Comparison of ENCODE assay signal across 8 cellular contexts in the genomic region with DNA sequence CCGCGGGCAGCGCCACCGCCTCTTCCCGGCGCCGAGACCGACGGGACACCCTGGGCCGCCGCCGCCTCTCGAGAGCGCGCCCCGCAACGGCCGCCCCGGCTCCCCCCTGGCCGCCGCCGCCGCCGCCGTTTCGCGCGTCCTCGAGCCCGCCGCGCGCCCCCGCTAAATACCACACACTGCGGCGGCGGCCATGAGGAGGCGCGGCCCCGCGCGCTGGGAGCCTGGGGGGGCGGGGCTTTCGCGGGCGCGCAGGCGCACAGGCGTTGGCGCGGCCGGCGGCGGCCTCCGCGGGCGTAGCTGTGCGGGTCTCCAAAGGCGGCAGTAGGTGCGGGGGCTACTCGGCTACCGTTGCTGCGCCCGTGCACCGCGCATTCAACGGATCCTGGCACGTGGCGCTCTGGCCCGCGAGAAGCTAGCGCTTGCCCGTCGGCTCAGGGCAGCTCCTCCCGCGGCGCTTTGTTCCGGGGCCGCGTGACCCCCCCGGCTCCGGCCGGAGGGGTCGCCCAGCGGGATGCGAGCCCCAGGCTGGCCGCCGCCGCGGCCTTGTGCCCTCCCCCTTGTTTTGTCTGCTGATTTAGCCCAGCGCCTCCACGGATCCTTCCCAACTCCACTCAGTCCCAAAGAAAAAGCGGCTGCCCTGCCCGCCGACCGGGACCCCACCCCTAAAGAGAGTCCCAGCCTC. TPM values are rescaled to one million over a fixed set of nuclear protein-coding genes. Genes with fewer than 3 reads are reported as not detected.
DNase-seq lines count a peak whose midpoint lies in the region; ATAC-seq, FAIRE-seq and TF ChIP-seq lines count a peak whose summit lies in the region.

TSS of gene SIAH1 (minus strand) at position 142 of the 682 bp plus-strand sequence. CDS start 22,985 bp downstream, outside the sequence.

- peaks cover 12% of the 10 kb centered on the region in 2 donors for H3K36me3 Mint-ChIP-seq in activated naive CD4-positive, alpha-beta T cell treated with anti-CD3 and anti-CD28 coated beads, Interleukin-2, amount 50 U/mL, for 72 hours

- peak within 1 kb of the TSS; percentile 82 to 98 (median 96) for H3K27ac ChIP-seq in pancreas
- peak within 1 kb of the TSS; percentile 97 to 99 (median 98) for H3K27ac ChIP-seq in thyroid gland

- peak; percentile 1 to 95 for TF ChIP-seq POLR2A in thyroid gland (IDR thresholded peaks at IDR 0.05)

- H3K9me3 ChIP-seq in pancreas (no peaks in the 10 kb centered on the region), thyroid gland (no peaks in the 10 kb centered on the region)

- peak; percentile 69 for ATAC-seq in GM21825 (IDR thresholded peaks at IDR 0.05; ENCODE audit: unreplicated experiment)
- peak; percentile 77 to 84 for ATAC-seq in activated naive CD4-positive, alpha-beta T cell treated with anti-CD3 and anti-CD28 coated beads, Interleukin-2, amount 50 U/mL, for 72 hours
- ATAC-seq in pancreas, result peak; percentile 85 to 92 (median 90)

- 0 to 1% methylated on average over 57 to 96 of the region's 96 CpGs for WGBS in pancreas, 2 donors
- WGBS in thyroid gland, 2 donors, result 0% methylated on average over 3 to 29 of the region's 96 CpGs

- TF ChIP-seq CTCF in pancreas (IDR thresholded peaks at IDR 0.05), result no peak
- TF ChIP-seq CTCF in thyroid gland (IDR thresholded peaks at IDR 0.05), result peak in 2 of 6 experiments; percentile 15 to 18

- intact Hi-C loops in head of caudate nucleus (cut with DNase I) (no loop called here), pancreas (cut with DNase I) (no loop called here), thyroid gland (cut with DNase I) (no loop called here)

- peak within 1 kb of the TSS; percentile 94 to 95 for H3K27ac Mint-ChIP-seq in activated naive CD4-positive, alpha-beta T cell treated with anti-CD3 and anti-CD28 coated beads, Interleukin-2, amount 50 U/mL, for 72 hours

- in situ Hi-C loops in G401 (cut with HindIII; ENCODE audit: low sequenced_read_pairs), result no loop called here

- peak; percentile 77 for DNase-seq in G401 (ENCODE audit: low spot score)
- DNase-seq in Kasumi-1 (lab: John Stamatoyannopoulos, UW), result peak; percentile 66 to 77
- peak; percentile 80 for DNase-seq in SKM-1 treated with dmso at 0.1 percent for 144 hours (lab: John Stamatoyannopoulos, UW; ENCODE audit: unreplicated experiment)
- peak; percentile 87 to 90 for DNase-seq in activated naive CD4-positive, alpha-beta T cell treated with anti-CD3 and anti-CD28 coated beads, Interleukin-2, amount 50 U/mL, for 72 hours (ENCODE audit: low spot score in 2 of 2)
- peak; percentile 45 to 94 (median 87) for DNase-seq in head of caudate nucleus
- DNase-seq in pancreas, result peak; percentile 71 to 96 (median 88)
- DNase-seq in thyroid gland, result peak; percentile 82 to 86

- H3K27me3 ChIP-seq in pancreas (no peaks in the 10 kb centered on the region), thyroid gland (no peaks in the 10 kb centered on the region)

- H3K4me3 ChIP-seq in pancreas (peak within 1 kb of the TSS; percentile 90 to 95 (median 94)), thyroid gland (replicated peaks in 1 of 3) (peak within 1 kb of the TSS; percentile 76 to 90 (median 88))

- H3K4me1 ChIP-seq in pancreas (peaks cover 21 to 23% (median 22%) of the 10 kb centered on the region in 3 donors), thyroid gland (peaks cover 11 to 25% of the 10 kb centered on the region in 2 donors)

- H3K9me3 Mint-ChIP-seq in activated naive CD4-positive, alpha-beta T cell treated with anti-CD3 and anti-CD28 coated beads, Interleukin-2, amount 50 U/mL, for 72 hours, result no peaks in the 10 kb centered on the region

- no peaks in the 10 kb centered on the region for H3K36me3 ChIP-seq in pancreas
- no peaks in the 10 kb centered on the region for H3K36me3 ChIP-seq in thyroid gland

- FAIRE-seq in pancreas (lab: Jason Lieb, UNC), result no peak

RNA-seq across cellular contexts. Expression of gene SIAH1, which starts in this region (rescaled TPM):
- 11.1 and 21.3 TPM in 2 replicates for total RNA-seq in G401 (2014; rRNA removed; shearing (Covaris generic))
- total RNA-seq in activated naive CD4-positive, alpha-beta T cell treated with anti-CD3 and anti-CD28 coated beads, Interleukin-2, amount 50 U/mL, for 72 hours, result 10 to 100 TPM; 15.9 to 18.6 TPM
- 10 to 100 TPM in 3 of 6 donors, 1 to 10 TPM in 3; 7.2 to 13.2 (median 9.8) TPM for total RNA-seq in pancreas
- 10 to 100 TPM in 1 of 2 donors, 1 to 10 TPM in 1; 6.0 to 10.7 TPM for polyA plus RNA-seq in pancreas
- 10 to 100 TPM; 23.9 to 45.8 (median 34.4) TPM for total RNA-seq in thyroid gland

Comparison
In these comparisons a context has a peak if more than half of its experiments do, and no peak if none do; other contexts are left out.
1. Peak in every context shown above with its lines: DNase-seq, ATAC-seq, H3K4me3 ChIP-seq and H3K27ac ChIP-seq.